ENCODE assay signal across 33 cellular contexts in genomic region chr4:137825505-137825904, GRCh38.
DNase-seq lines count a peak whose midpoint lies in the region; ATAC-seq and TF ChIP-seq lines count a peak whose summit lies in the region.
"Had no signal": no experiment of that assay in that cellular context is flagged by ENCODE, and none has a peak within 500 bp of the region (broad histone marks: within the 10 kb centered on the region; RNA-seq: fewer than 3 reads in every experiment).

No MANE protein-coding gene starts in this region.

- H3K36me3 Mint-ChIP-seq in osteocyte (ENCODE audit: unreplicated experiment) = no peaks in the 10 kb centered on the region
- H3K36me3 Mint-ChIP-seq: CD14-positive monocyte; CD4-positive, alpha-beta memory T cell; CD4-positive, CD25-positive, alpha-beta regulatory T cell; CD8-positive, alpha-beta memory T cell; CD8-positive, alpha-beta T cell had no signal

- no peak overlapping the region for H3K27ac Mint-ChIP-seq in osteocyte (ENCODE audit: unreplicated experiment)
- H3K27ac Mint-ChIP-seq: B cell; CD14-positive monocyte; CD4-positive, alpha-beta memory T cell; CD4-positive, alpha-beta T cell; CD4-positive, CD25-positive, alpha-beta regulatory T cell; CD8-positive, alpha-beta memory T cell; CD8-positive, alpha-beta T cell had no signal

- no peak overlapping the region for H3K4me2 ChIP-seq in SK-N-SH
- H3K4me2 ChIP-seq in GM23248 (ENCODE audit: unreplicated experiment) = no peak overlapping the region
- H3K4me2 ChIP-seq in neural cell (ENCODE audit: low read length) = no peak overlapping the region
- H3K4me2 ChIP-seq: A549; BLaER1; BLaER1 treated with 17β-estradiol and CSF1 and Interleukin-3, amounts not matched to agents 10 nM and 100 nM had no signal

- no peak overlapping the region for H3K27ac ChIP-seq in SK-N-SH (ENCODE audit: low read depth in 2 of 2, low read length in 1 of 2)
- no peak overlapping the region for H3K27ac ChIP-seq in GM23248
- no peak overlapping the region for H3K27ac ChIP-seq in neural cell (ENCODE audit: low read length)
- H3K27ac ChIP-seq: 22Rv1; A549; BLaER1; BLaER1 treated with 17β-estradiol and CSF1 and Interleukin-3, amounts not matched to agents 10 nM and 100 nM; C4-2B had no signal

- DNase-seq in SK-N-SH = no peak
- no peak for DNase-seq in GM23248
- DNase-seq in osteocyte (ENCODE audit: extremely low spot score, unreplicated experiment) = no peak
- no peak for DNase-seq in GF-D8 (lab: John Stamatoyannopoulos, UW)
- DNase-seq: 8988T; ACHN; AML-193; BE2C; C1 segment of cervical spinal cord; Caco-2; Calu3; CD4-positive, alpha-beta memory T cell; CD4-positive, alpha-beta T cell; CD4-positive, CD25-positive, alpha-beta regulatory T cell; CD8-positive, alpha-beta memory T cell; CD8-positive, alpha-beta T cell; COR-L47; DMS 273 treated with DMSO at 0.1 percent for 48 hours; DMS153; DMS53; DMS79; DMS79 treated with DMSO at 0.1 percent for 48 hours; DND-41; EL had no signal

- H3K27me3 ChIP-seq in SK-N-SH (ENCODE audit: insufficient read depth) = no peaks in the 10 kb centered on the region
- no peaks in the 10 kb centered on the region for H3K27me3 ChIP-seq in GM23248 (replicated peaks; ENCODE audit: insufficient read depth)
- H3K27me3 ChIP-seq in neural cell (ENCODE audit: insufficient read depth, low read depth, low read length) = no peaks in the 10 kb centered on the region
- H3K27me3 ChIP-seq: BE2C; BLaER1; BLaER1 treated with 17β-estradiol and CSF1 and Interleukin-3, amounts not matched to agents 10 nM and 100 nM had no signal

- no peak for ATAC-seq in SK-N-SH treated with all-trans-retinoic acid at 6 μM for 48 hours
- ATAC-seq: A549; CD8-positive, alpha-beta T cell had no signal

- H2AFZ ChIP-seq in SK-N-SH (ENCODE audit: low read depth) (0 out of 2 replicates have a peak overlapping the region, but pooled peaks have one; percentile 29), GM23248 (peak overlapping the region; percentile 35), neural cell (ENCODE audit: low read depth, low read length) (no peak overlapping the region)

- TF ChIP-seq EP300 in SK-N-SH (IDR thresholded peaks at IDR 0.05; ENCODE audit: borderline replicate concordance in 1 of 2, low read depth in 1 of 2, low read length in 1 of 2) (no peak), neural cell (conservative IDR thresholded peaks at IDR 0.05; ENCODE audit: poor library complexity, severe bottlenecking) (peak; percentile 78)

- no peaks in the 10 kb centered on the region for H3K79me2 ChIP-seq in SK-N-SH (ENCODE audit: insufficient read depth)
- no peaks in the 10 kb centered on the region for H3K79me2 ChIP-seq in GM23248 (ENCODE audit: insufficient read depth)
- no peaks in the 10 kb centered on the region for H3K79me2 ChIP-seq in neural cell (replicated peaks; ENCODE audit: insufficient read depth, low read length)

- H4K20me1 ChIP-seq in SK-N-SH (ENCODE audit: insufficient read depth) (no peaks in the 10 kb centered on the region), GM23248 (ENCODE audit: insufficient read depth) (no peaks in the 10 kb centered on the region), neural cell (ENCODE audit: insufficient read depth) (no peaks in the 10 kb centered on the region)
- H4K20me1 ChIP-seq: BLaER1; BLaER1 treated with 17β-estradiol and CSF1 and Interleukin-3, amounts not matched to agents 10 nM and 100 nM had no signal

- no peak for TF ChIP-seq RAD21 in SK-N-SH (IDR thresholded peaks at IDR 0.05; ENCODE audit: low read length)
- TF ChIP-seq RAD21 in neural cell (conservative IDR thresholded peaks at IDR 0.05) = no peak

- no peaks in the 10 kb centered on the region for H3K27me3 Mint-ChIP-seq in osteocyte (ENCODE audit: unreplicated experiment)
- H3K27me3 Mint-ChIP-seq: CD4-positive, alpha-beta memory T cell; CD4-positive, alpha-beta T cell; CD4-positive, CD25-positive, alpha-beta regulatory T cell; CD8-positive, alpha-beta memory T cell had no signal

- no peaks in the 10 kb centered on the region for H3K9me2 ChIP-seq in SK-N-SH
- no peaks in the 10 kb centered on the region for H3K9me2 ChIP-seq in GM23248 (ENCODE audit: insufficient read depth)
- H3K9me2 ChIP-seq in neural cell (ENCODE audit: insufficient read depth, low read length) = no peaks in the 10 kb centered on the region

- H3K4me1 ChIP-seq in SK-N-SH (ENCODE audit: control insufficient read depth in 1 of 2, insufficient read depth in 2 of 2, low read depth in 1 of 2, low read length in 1 of 2) = no peaks in the 10 kb centered on the region; a peak in 1 of 4 replicates
- no peaks in the 10 kb centered on the region for H3K4me1 ChIP-seq in GM23248 (ENCODE audit: insufficient read depth)
- H3K4me1 ChIP-seq: A549; BE2C; BLaER1; BLaER1 treated with 17β-estradiol and CSF1 and Interleukin-3, amounts not matched to agents 10 nM and 100 nM; Caco-2 had no signal

- no peak overlapping the region for H3K9ac ChIP-seq in SK-N-SH
- no peak overlapping the region for H3K9ac ChIP-seq in GM23248
- H3K9ac ChIP-seq in neural cell (ENCODE audit: low read length) = no peak overlapping the region
- H3K9ac ChIP-seq: BLaER1; BLaER1 treated with 17β-estradiol and CSF1 and Interleukin-3, amounts not matched to agents 10 nM and 100 nM had no signal

- CTCF ChIA-PET in SK-N-SH (lab: Yijun Ruan, JAX) = no interaction called here

- no peaks in the 10 kb centered on the region for H3F3A ChIP-seq in SK-N-SH (replicated peaks; ENCODE audit: insufficient read depth)
- no peaks in the 10 kb centered on the region for H3F3A ChIP-seq in GM23248 (ENCODE audit: insufficient read depth)
- no peaks in the 10 kb centered on the region for H3F3A ChIP-seq in neural cell (ENCODE audit: insufficient read depth, low read length, poor library complexity, severe bottlenecking)

- 97% methylated on average over 1 of the region's 1 CpG for WGBS in SK-N-SH (ENCODE audit: low lambda C conversion rate)
- WGBS in GM23248 (ENCODE audit: low coverage in 1 of 2, low lambda C conversion rate in 2 of 2, missing lambda C conversion rate in 2 of 2), 2 experiments = 66 to 69% methylated on average over 1 of the region's 1 CpG

- H3K4me1 Mint-ChIP-seq in osteocyte (ENCODE audit: unreplicated experiment) = peaks cover 3% of the 10 kb centered on the region
- H3K4me1 Mint-ChIP-seq: B cell; CD14-positive monocyte; CD4-positive, alpha-beta memory T cell; CD8-positive, alpha-beta memory T cell had no signal

- H3K4me3 Mint-ChIP-seq in osteocyte (ENCODE audit: unreplicated experiment) = no peak overlapping the region
- H3K4me3 Mint-ChIP-seq: B cell; CD14-positive monocyte; CD4-positive, alpha-beta memory T cell; CD4-positive, alpha-beta T cell; CD4-positive, CD25-positive, alpha-beta regulatory T cell; CD8-positive, alpha-beta memory T cell; CD8-positive, alpha-beta T cell had no signal

- no peak for TF ChIP-seq CTCF in SK-N-SH (IDR thresholded peaks at IDR 0.05)
- TF ChIP-seq CTCF in neural cell (IDR thresholded peaks at IDR 0.05; ENCODE audit: poor library complexity, severe bottlenecking) = no peak
- no peak for TF ChIP-seq CTCF in osteocyte (IDR thresholded peaks at IDR 0.05)

- H3K4me3 ChIP-seq in SK-N-SH (ENCODE audit: low read depth in 2 of 2, low read length in 1 of 2) (no peak overlapping the region), GM23248 (no peak overlapping the region), neural cell (ENCODE audit: low read length) (no peak overlapping the region)
- H3K4me3 ChIP-seq: A549; BLaER1; BLaER1 treated with 17β-estradiol and CSF1 and Interleukin-3, amounts not matched to agents 10 nM and 100 nM had no signal

- POLR2A ChIA-PET in SK-N-SH (lab: Yijun Ruan, JAX) = no interaction called here

- no peaks in the 10 kb centered on the region for H3K36me3 ChIP-seq in SK-N-SH (replicated peaks in 1 of 2; ENCODE audit: control insufficient read depth in 1 of 2, insufficient read depth in 2 of 2, low read length in 1 of 2)
- H3K36me3 ChIP-seq in GM23248 (ENCODE audit: low read depth) = no peaks in the 10 kb centered on the region
- H3K36me3 ChIP-seq in neural cell (ENCODE audit: insufficient read depth, low read length) = no peaks in the 10 kb centered on the region
- H3K36me3 ChIP-seq: BE2C; BLaER1; BLaER1 treated with 17β-estradiol and CSF1 and Interleukin-3, amounts not matched to agents 10 nM and 100 nM had no signal

- H3K9me3 ChIP-seq in SK-N-SH (no peaks in the 10 kb centered on the region), GM23248 (ENCODE audit: low read depth) (no peaks in the 10 kb centered on the region), neural cell (ENCODE audit: low read length) (no peaks in the 10 kb centered on the region)
- H3K9me3 ChIP-seq: A549, BE2C had no signal

- in situ Hi-C loops in GM23248 (cut with MboI) = no loop called here

- peaks cover 5% of the 10 kb centered on the region for H3K9me3 Mint-ChIP-seq in osteocyte (ENCODE audit: unreplicated experiment)
- H3K9me3 Mint-ChIP-seq: CD4-positive, alpha-beta T cell had no signal

TF ChIP-seq in SK-N-SH, 30 proteins besides CTCF, POLR2A, EP300 and RAD21:
- TF ChIP-seq TCF12 (IDR thresholded peaks at IDR 0.05) = no peak

TF ChIP-seq in SK-N-SH treated with all-trans-retinoic acid at 6 μM for 48 hours, 23 proteins besides CTCF, POLR2A, EP300 and RAD21 (continues in another document):
- TF ChIP-seq ZFP3 (CRISPR knock-in tag; IDR thresholded peaks at IDR 0.05) (no peak), ESRRG (CRISPR knock-in tag; IDR thresholded peaks at IDR 0.05) (no peak), ARNTL (CRISPR knock-in tag; IDR thresholded peaks at IDR 0.05; ENCODE audit: borderline replicate concordance, low read depth) (no peak), TOX (CRISPR knock-in tag; IDR thresholded peaks at IDR 0.05; ENCODE audit: borderline replicate concordance) (no peak), ZC3H10 (CRISPR knock-in tag; IDR thresholded peaks at IDR 0.05) (no peak), OSR1 (CRISPR knock-in tag; IDR thresholded peaks at IDR 0.05) (no peak)

TF ChIP-seq in neural cell, 6 proteins besides CTCF, POLR2A, EP300 and RAD21 (continues in another document):
- TF ChIP-seq TAF1 (IDR thresholded peaks at IDR 0.05; ENCODE audit: low read depth) (no peak), SMC3 (conservative IDR thresholded peaks at IDR 0.05; ENCODE audit: poor library complexity) (no peak)
